In the genomic region with DNA sequence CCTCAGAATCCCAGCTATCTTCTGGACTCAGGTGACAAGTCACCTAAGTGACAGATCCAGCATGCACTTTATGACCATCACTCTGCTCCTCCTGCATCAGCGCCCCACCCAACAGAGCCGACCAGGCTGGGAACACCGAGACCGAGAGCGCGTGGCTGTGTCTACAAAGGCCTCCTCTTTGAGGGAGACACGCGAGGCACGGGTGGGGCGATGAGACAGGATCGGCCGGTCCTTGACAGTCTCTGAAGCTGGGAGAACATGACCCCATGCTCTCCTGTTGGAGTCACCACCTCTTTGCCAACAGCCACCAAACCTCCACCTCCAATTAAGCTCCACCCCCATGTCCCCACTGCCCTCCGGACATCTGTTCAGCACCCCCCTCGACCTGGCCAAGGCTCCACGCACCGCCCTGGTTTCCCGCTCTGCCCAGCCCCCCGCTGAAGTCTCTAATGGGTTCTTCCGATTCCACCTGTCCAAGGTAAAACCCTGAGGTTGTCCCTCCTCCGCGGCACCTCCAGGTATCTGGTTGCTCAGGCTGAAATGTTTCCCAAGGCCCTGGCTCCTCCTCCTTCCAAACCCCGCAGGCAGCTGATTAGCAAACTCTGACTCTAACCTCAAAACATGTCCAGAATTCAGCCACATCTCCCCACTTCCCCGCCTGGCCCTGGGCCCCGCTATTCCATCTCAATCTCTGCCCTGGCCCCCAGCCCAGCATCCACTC, we compare ENCODE assay signal across 14 cellular contexts.
DNase-seq lines count a peak whose midpoint lies in the region; ATAC-seq lines count a peak whose summit lies in the region.
"Had no signal": no experiment of that assay in that cellular context is flagged by ENCODE, and none has a peak within 500 bp of the region (broad histone marks: within the 10 kb centered on the region; RNA-seq: fewer than 3 reads in every experiment).

No MANE protein-coding gene starts in this region.

- peaks cover 10% of the 10 kb centered on the region for H3K4me1 Mint-ChIP-seq in activated naive CD4-positive, alpha-beta T cell treated with anti-CD3 and anti-CD28 coated beads, Interleukin-2, amount 50 U/mL, for 24 hours

- H3K4me3 Mint-ChIP-seq in activated naive CD4-positive, alpha-beta T cell treated with anti-CD3 and anti-CD28 coated beads, Interleukin-2, amount 50 U/mL, for 24 hours: no peak overlapping the region
- H3K4me3 Mint-ChIP-seq: activated CD4-positive, alpha-beta memory T cell treated with anti-CD3 and anti-CD28 coated beads for 36 hours had no signal

- peaks cover 3% of the 10 kb centered on the region for H3K36me3 Mint-ChIP-seq in activated naive CD4-positive, alpha-beta T cell treated with anti-CD3 and anti-CD28 coated beads, Interleukin-2, amount 50 U/mL, for 24 hours

- ATAC-seq in HG03039 (IDR thresholded peaks at IDR 0.05; ENCODE audit: unreplicated experiment): no peak

- no peaks in the 10 kb centered on the region for H3K27me3 Mint-ChIP-seq in activated naive CD4-positive, alpha-beta T cell treated with anti-CD3 and anti-CD28 coated beads, Interleukin-2, amount 50 U/mL, for 24 hours
- H3K27me3 Mint-ChIP-seq: activated CD4-positive, alpha-beta memory T cell treated with anti-CD3 and anti-CD28 coated beads for 36 hours had no signal

- no peaks in the 10 kb centered on the region for H3K9me3 Mint-ChIP-seq in activated naive CD4-positive, alpha-beta T cell treated with anti-CD3 and anti-CD28 coated beads, Interleukin-2, amount 50 U/mL, for 24 hours
- H3K9me3 Mint-ChIP-seq: activated CD4-positive, alpha-beta memory T cell treated with anti-CD3 and anti-CD28 coated beads for 36 hours had no signal

- H3K27ac Mint-ChIP-seq in activated naive CD4-positive, alpha-beta T cell treated with anti-CD3 and anti-CD28 coated beads, Interleukin-2, amount 50 U/mL, for 24 hours: peak overlapping the region; percentile 47
- H3K27ac Mint-ChIP-seq: activated CD4-positive, alpha-beta memory T cell treated with anti-CD3 and anti-CD28 coated beads for 36 hours had no signal

- DNase-seq in activated naive CD4-positive, alpha-beta T cell treated with Interleukin-2 at 50 U/mL for 16 hours: no peak
- DNase-seq in amniotic epithelial cell (ENCODE audit: low read depth): peak; percentile 87
- DNase-seq in iPS-NIHi11 (ENCODE audit: low spot score): peak; percentile 69
- peak; percentile 25 for DNase-seq in stromal cell of bone marrow (ENCODE audit: low read depth)
- DNase-seq in NCI-H2227 treated with DMSO at 0.1 percent for 48 hours (lab: John Stamatoyannopoulos, UW): no peak
- no peak for DNase-seq in Kasumi-1 (lab: John Stamatoyannopoulos, UW)
- DNase-seq: activated CD4-positive, alpha-beta memory T cell treated with anti-CD3 and anti-CD28 coated beads for 36 hours; C1 segment of cervical spinal cord; cortex of kidney; Peyer's patch; stimulated activated CD4-positive, alpha-beta T cell treated with anti-CD3 and anti-CD28 coated beads, Interleukin-15, amount 100 ng/mL, for 24 hours; tibial artery had no signal

Comparison
In these comparisons a context has a peak if more than half of its experiments do, and no peak if none do; other contexts are left out.
1. DNase-seq: peak in amniotic epithelial cell (single experiment), iPS-NIHi11 (single experiment) and stromal cell of bone marrow (single experiment); none in activated naive CD4-positive, alpha-beta T cell treated with Interleukin-2 at 50 U/mL for 16 hours (single experiment), NCI-H2227 treated with DMSO at 0.1 percent for 48 hours (single experiment) and Kasumi-1 (0 of 2).